In the genomic region with DNA sequence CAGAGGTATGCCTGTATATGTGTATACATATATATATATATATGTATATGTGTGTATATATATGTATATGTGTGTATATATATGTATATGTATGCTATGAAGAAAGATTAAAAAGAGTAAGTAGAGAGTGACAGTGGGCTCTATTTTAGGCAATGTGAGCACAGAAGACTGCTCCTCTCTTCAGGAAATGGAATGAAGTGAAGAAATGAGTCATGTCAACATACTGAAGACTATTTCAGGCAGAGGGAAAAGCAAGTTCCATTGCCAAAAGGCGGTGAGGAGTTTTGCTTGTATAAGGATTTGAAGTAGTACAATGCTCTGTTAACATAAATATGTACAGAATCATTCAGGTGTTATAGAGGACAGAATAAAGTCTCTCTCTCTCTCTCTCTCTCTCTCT, we compare ENCODE assay signal across 11 cellular contexts.
"Had no signal": no experiment of that assay in that cellular context is flagged by ENCODE, and none has a peak within 500 bp of the region (broad histone marks: within the 10 kb centered on the region; RNA-seq: fewer than 3 reads in every experiment).

No MANE protein-coding gene starts in this region.

- H3K27ac ChIP-seq: adrenal gland, body of pancreas, stomach, thyroid gland, uterus had no signal

- H3K4me1 ChIP-seq: adrenal gland, body of pancreas, stomach, thyroid gland, uterus had no signal

- H3K27me3 ChIP-seq: adrenal gland, body of pancreas, stomach, thyroid gland, uterus had no signal

- ATAC-seq: body of pancreas; natural killer cell treated with Interleukin-12 subunit alpha and Interleukin-12 subunit beta and Interleukin-15 and Interleukin-18, amount 100 ng/mL, for 72 hours had no signal

- DNase-seq: activated CD4-positive, alpha-beta T cell treated with anti-CD3 and anti-CD28 coated beads, Interleukin-2, amount 10 ng/mL, durations not matched to agents 7 days and 5 days; activated CD4-positive, CD25-positive, alpha-beta regulatory T cell; activated naive CD4-positive, alpha-beta T cell treated with anti-CD3 and anti-CD28 coated beads, Interleukin-2, amount 50 U/mL, for 16 hours; adrenal gland; body of pancreas; immature natural killer cell; nucleus accumbens; stomach; thyroid gland; uterus had no signal

- H3K36me3 ChIP-seq: adrenal gland, stomach, thyroid gland, uterus had no signal

- H3K9me3 ChIP-seq: adrenal gland, body of pancreas, stomach, thyroid gland, uterus had no signal

- H3K4me3 ChIP-seq: adrenal gland, body of pancreas, stomach, thyroid gland, uterus had no signal
